16 cellular contexts compared by ENCODE assay signal in the genomic region with DNA sequence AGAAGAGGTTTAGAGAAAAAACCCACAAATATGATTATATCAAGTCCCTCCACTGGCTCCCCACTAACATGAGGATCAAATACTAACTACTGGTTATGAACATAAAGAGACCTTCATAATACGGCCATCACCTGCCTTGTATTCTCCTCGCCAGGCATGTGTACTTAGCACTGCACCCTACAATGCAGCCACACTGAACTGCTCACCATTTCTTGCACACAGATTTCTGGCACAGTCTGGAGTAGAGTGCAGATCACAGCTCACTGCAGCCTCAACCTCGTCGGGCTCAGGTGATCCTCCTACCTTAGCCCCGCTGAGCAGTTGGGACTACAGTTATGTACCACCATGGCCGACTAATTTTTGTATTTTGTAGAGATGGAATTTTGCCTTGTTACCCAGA. TPM values are rescaled to one million over a fixed set of nuclear protein-coding genes. Genes with fewer than 3 reads are reported as not detected.
DNase-seq lines count a peak whose midpoint lies in the region; ATAC-seq and TF ChIP-seq lines count a peak whose summit lies in the region.
"Had no signal": no experiment of that assay in that cellular context is flagged by ENCODE, and none has a peak within 500 bp of the region (broad histone marks: within the 10 kb centered on the region; RNA-seq: fewer than 3 reads in every experiment).

No MANE protein-coding gene starts in this region.

- no peaks in the 10 kb centered on the region for H3K9me3 Mint-ChIP-seq in activated T-cell treated with anti-CD3 and anti-CD28 coated beads, Interleukin-2, amount 50 U/mL, for 24 hours
- no peaks in the 10 kb centered on the region for H3K9me3 Mint-ChIP-seq in activated T-cell treated with anti-CD3 and anti-CD28 coated beads, Interleukin-2, amount 50 U/mL, for 72 hours
- H3K9me3 Mint-ChIP-seq: CD14-positive monocyte; CD4-positive, alpha-beta memory T cell; H9 had no signal

- H3K36me3 Mint-ChIP-seq in activated T-cell treated with anti-CD3 and anti-CD28 coated beads, Interleukin-2, amount 50 U/mL, for 24 hours (ENCODE audit: low read depth) = peaks cover 96% of the 10 kb centered on the region
- peaks cover 4 to 55% of the 10 kb centered on the region in 2 donors for H3K36me3 Mint-ChIP-seq in activated T-cell treated with anti-CD3 and anti-CD28 coated beads, Interleukin-2, amount 50 U/mL, for 72 hours (ENCODE audit: insufficient read depth in 2 of 2)

- no peak for ATAC-seq in activated T-cell treated with anti-CD3 and anti-CD28 coated beads, Interleukin-2, amount 50 U/mL, for 72 hours (replicated peaks in 1 of 2)
- ATAC-seq in right lobe of liver = peak; percentile 18 to 52 (median 40)

- peaks cover 96% of the 10 kb centered on the region for H3K36me3 ChIP-seq in HUES6 (ENCODE audit: control insufficient read depth, insufficient read depth, low read length)
- H3K36me3 ChIP-seq in right lobe of liver = peaks cover 0 to 74% (median 48%) of the 10 kb centered on the region in 4 donors
- H3K36me3 ChIP-seq in subcutaneous abdominal adipose tissue (ENCODE audit: control insufficient read depth in 5 of 5, insufficient read depth in 5 of 5, low read length in 5 of 5) = peaks cover 54 to 95% (median 87%) of the 10 kb centered on the region in 5 donors

- DNase-seq in activated T-cell treated with anti-CD3 and anti-CD28 coated beads, Interleukin-2, amount 50 U/mL, for 24 hours = no peak
- DNase-seq in activated T-cell treated with anti-CD3 and anti-CD28 coated beads, Interleukin-2, amount 50 U/mL, for 72 hours = no peak
- DNase-seq in right lobe of liver (no peak), islet precursor cell (no peak), A172 (ENCODE audit: low spot score) (no peak), occipital lobe (lab: John Stamatoyannopoulos, UW) (no peak)
- DNase-seq: CD4-positive, alpha-beta memory T cell; DMS153; DMS79; GDM1; H9 had no signal

- H3K4me1 ChIP-seq in HUES6 (ENCODE audit: control insufficient read depth, insufficient read depth, low read length) (no peaks in the 10 kb centered on the region), right lobe of liver (peaks cover 0 to 28% (median 8%) of the 10 kb centered on the region in 4 donors), subcutaneous abdominal adipose tissue (ENCODE audit: control insufficient read depth in 5 of 5, insufficient read depth in 5 of 5, low read length in 5 of 5) (peaks cover 0 to 3% (median 0%) of the 10 kb centered on the region in 5 donors)
- H3K4me1 ChIP-seq: BLaER1 had no signal

- H3K27ac ChIP-seq in HUES6 (ENCODE audit: low read depth, low read length) (no peak overlapping the region), right lobe of liver (peak overlapping the region; percentile 14 to 88 (median 75)), subcutaneous abdominal adipose tissue (ENCODE audit: low read depth, low read length) (peak overlapping the region; percentile 57)
- H3K27ac ChIP-seq: 22Rv1, BLaER1 had no signal

- no peaks in the 10 kb centered on the region for H3K27me3 Mint-ChIP-seq in activated T-cell treated with anti-CD3 and anti-CD28 coated beads, Interleukin-2, amount 50 U/mL, for 24 hours
- H3K27me3 Mint-ChIP-seq in activated T-cell treated with anti-CD3 and anti-CD28 coated beads, Interleukin-2, amount 50 U/mL, for 72 hours (ENCODE audit: low read depth) = no peaks in the 10 kb centered on the region
- H3K27me3 Mint-ChIP-seq: CD4-positive, alpha-beta memory T cell had no signal

- intact Hi-C loops in right lobe of liver (cut with DNase I) = no loop called here

- no peak for TF ChIP-seq POLR2A in right lobe of liver (IDR thresholded peaks at IDR 0.05)

- peaks cover 22% of the 10 kb centered on the region for H3K4me1 Mint-ChIP-seq in activated T-cell treated with anti-CD3 and anti-CD28 coated beads, Interleukin-2, amount 50 U/mL, for 24 hours (ENCODE audit: low read depth)
- H3K4me1 Mint-ChIP-seq in activated T-cell treated with anti-CD3 and anti-CD28 coated beads, Interleukin-2, amount 50 U/mL, for 72 hours (ENCODE audit: low read depth) = no peaks in the 10 kb centered on the region
- H3K4me1 Mint-ChIP-seq: CD14-positive monocyte, H9 had no signal

- H3K27me3 ChIP-seq in HUES6 (ENCODE audit: control insufficient read depth, insufficient read depth, low read length) = no peaks in the 10 kb centered on the region
- H3K27me3 ChIP-seq in right lobe of liver = no peaks in the 10 kb centered on the region
- H3K27me3 ChIP-seq in subcutaneous abdominal adipose tissue (ENCODE audit: control insufficient read depth in 5 of 5, insufficient read depth in 4 of 5, low read length in 5 of 5) = no peaks in the 10 kb centered on the region
- H3K27me3 ChIP-seq: BLaER1 had no signal

- H3K9ac ChIP-seq in HUES6 (ENCODE audit: low read length) = peak overlapping the region; percentile 30
- H3K9ac ChIP-seq in subcutaneous abdominal adipose tissue (ENCODE audit: low read length in 5 of 5) = no peak overlapping the region
- H3K9ac ChIP-seq: BLaER1 had no signal

- H3K9me3 ChIP-seq in HUES6 (ENCODE audit: control insufficient read depth, insufficient read depth, low read depth, low read length) (no peaks in the 10 kb centered on the region), right lobe of liver (no peaks in the 10 kb centered on the region), subcutaneous abdominal adipose tissue (ENCODE audit: control insufficient read depth in 5 of 5, low read length in 5 of 5) (no peaks in the 10 kb centered on the region)
- H3K9me3 ChIP-seq: BLaER1 had no signal

- 26% methylated on average over 3 of the region's 6 CpGs for WGBS in right lobe of liver (ENCODE audit: insufficient coverage, low coverage, low lambda C conversion rate, missing lambda C conversion rate)

- no peak for TF ChIP-seq CTCF in right lobe of liver (IDR thresholded peaks at IDR 0.05)

- no peak overlapping the region for H3K4me3 Mint-ChIP-seq in activated T-cell treated with anti-CD3 and anti-CD28 coated beads, Interleukin-2, amount 50 U/mL, for 24 hours
- no peak overlapping the region for H3K4me3 Mint-ChIP-seq in activated T-cell treated with anti-CD3 and anti-CD28 coated beads, Interleukin-2, amount 50 U/mL, for 72 hours
- H3K4me3 Mint-ChIP-seq: CD14-positive monocyte; CD4-positive, alpha-beta memory T cell; H9 had no signal

- H3K4me3 ChIP-seq in HUES6 (ENCODE audit: low read depth, low read length) (no peak overlapping the region), right lobe of liver (no peak overlapping the region), subcutaneous abdominal adipose tissue (ENCODE audit: low read depth in 1 of 5, low read length in 5 of 5) (no peak overlapping the region)
- H3K4me3 ChIP-seq: BLaER1 had no signal

- H3K27ac Mint-ChIP-seq in activated T-cell treated with anti-CD3 and anti-CD28 coated beads, Interleukin-2, amount 50 U/mL, for 24 hours = peak overlapping the region; percentile 55
- H3K27ac Mint-ChIP-seq in activated T-cell treated with anti-CD3 and anti-CD28 coated beads, Interleukin-2, amount 50 U/mL, for 72 hours = no peak overlapping the region
- H3K27ac Mint-ChIP-seq: H9 had no signal

RNA-seq across cellular contexts. Expression of a gene that starts 13.1 kb away (rescaled TPM):
- total RNA-seq in activated T-cell treated with anti-CD3 and anti-CD28 coated beads, Interleukin-2, amount 50 U/mL, for 72 hours = 10 to 100 TPM; 61.9 to 67.4 TPM
- 10 to 100 TPM; 44.9 to 65.4 (median 52.4) TPM for total RNA-seq in right lobe of liver
- 16.6 and 16.7 TPM in 2 replicates for total RNA-seq in A172 (2014; rRNA removed; shearing (Covaris generic))
- 30.6 TPM for total RNA-seq in occipital lobe

Comparison
In these comparisons a context has a peak if more than half of its experiments do, and no peak if none do; other contexts are left out.
1. ATAC-seq: peak in right lobe of liver (4 of 4); none in activated T-cell treated with anti-CD3 and anti-CD28 coated beads, Interleukin-2, amount 50 U/mL, for 72 hours (0 of 2).